2 cellular contexts compared by ENCODE assay signal in genomic region chr14:77077040-77077439, GRCh38.
TF ChIP-seq lines count a peak whose summit lies in the region.

No MANE protein-coding gene starts in this region.

TF ChIP-seq in GM23338, 12 proteins besides CTCF, POLR2A, EP300 and RAD21:
- TF ChIP-seq ETS1 (IDR thresholded peaks at IDR 0.05) (no peak), ZNF114 (CRISPR knock-in tag; IDR thresholded peaks at IDR 0.05) (no peak), POLR2AphosphoS5 (IDR thresholded peaks at IDR 0.05; ENCODE audit: low read depth) (no peak), NANOG (IDR thresholded peaks at IDR 0.05; ENCODE audit: borderline replicate concordance) (no peak), ZNF331 (CRISPR knock-in tag; IDR thresholded peaks at IDR 0.05; ENCODE audit: low read depth) (no peak), REST (IDR thresholded peaks at IDR 0.05; ENCODE audit: unreplicated experiment) (no peak), JUNB (IDR thresholded peaks at IDR 0.05; ENCODE audit: unreplicated experiment) (no peak), ZNF462 (CRISPR knock-in tag; IDR thresholded peaks at IDR 0.05) (no peak)

TF ChIP-seq in endothelial cell of umbilical vein, 7 proteins besides CTCF, POLR2A, EP300 and RAD21:
- TF ChIP-seq MYC (IDR thresholded peaks at IDR 0.05; ENCODE audit: low read depth, low read length): no peak
